In genomic region chr10:47325303-47326291, GRCh38 we compare ENCODE assay signal across 25 cellular contexts. TPM values are rescaled to one million over a fixed set of nuclear protein-coding genes. Genes with fewer than 3 reads are reported as not detected.
DNase-seq lines count a peak whose midpoint lies in the region; ATAC-seq and TF ChIP-seq lines count a peak whose summit lies in the region.
"Had no signal": no experiment of that assay in that cellular context is flagged by ENCODE, and none has a peak within 500 bp of the region (broad histone marks: within the 10 kb centered on the region; RNA-seq: fewer than 3 reads in every experiment).

No MANE protein-coding gene starts in this region.

- no peak overlapping the region for H3K4me3 Mint-ChIP-seq in chondrocyte (ENCODE audit: unreplicated experiment)
- H3K4me3 Mint-ChIP-seq: CD4-positive, alpha-beta T cell had no signal

- H3K79me1 ChIP-seq in neuronal stem cell (ENCODE audit: low read depth, low read length), result no peaks in the 10 kb centered on the region

- H3K4me2 ChIP-seq in neuronal stem cell (ENCODE audit: insufficient read depth, low read length, poor library complexity, severe bottlenecking), result no peak overlapping the region

- peak; percentile 71 for DNase-seq in cardiac septum (ENCODE audit: low spot score)
- DNase-seq in left cardiac atrium, result no peak
- DNase-seq in chondrocyte (ENCODE audit: low spot score), result peak; percentile 69
- DNase-seq in neuronal stem cell (ENCODE audit: low spot score), result no peak
- no peak for DNase-seq in G401 (ENCODE audit: low spot score)
- DNase-seq: CD4-positive, alpha-beta T cell; COR-L47; DMS79 treated with DMSO at 0.1 percent for 48 hours; GM23248; Kasumi-1; NCI-H1694; NCI-H2081; NCI-H2171 treated with DMSO at 0.1 percent for 48 hours; NCI-H446; NCI-H526; Peyer's patch; SJCRH30 had no signal

- WGBS in neuronal stem cell (ENCODE audit: extremely low coverage in 2 of 2, insufficient read length in 2 of 2, insufficient replicate concordance in 1 of 2), 2 donors, result no CpG with 5 or more reads among the region's 30 CpGs

- peak overlapping the region; percentile 2 for H3K18ac ChIP-seq in neuronal stem cell (ENCODE audit: low read length)

- peaks cover 24% of the 10 kb centered on the region for H3K27me3 Mint-ChIP-seq in chondrocyte (ENCODE audit: low read depth)

- no peak overlapping the region for H2BK15ac ChIP-seq in neuronal stem cell (ENCODE audit: low read length)

- no peak overlapping the region for H2BK120ac ChIP-seq in neuronal stem cell (ENCODE audit: low read depth, low read length)

- no peak for TF ChIP-seq CTCF in chondrocyte (IDR thresholded peaks at IDR 0.05)

- H3K9ac ChIP-seq in neuronal stem cell (ENCODE audit: low read depth, low read length, poor library complexity), result no peak overlapping the region
- H3K9ac ChIP-seq: GM23248 had no signal

- H3K23ac ChIP-seq in neuronal stem cell (ENCODE audit: low read depth, low read length, poor library complexity), result peak overlapping the region; percentile 12

- no peaks in the 10 kb centered on the region for H3K36me3 Mint-ChIP-seq in chondrocyte (ENCODE audit: low read depth)

- no peak overlapping the region for H4K91ac ChIP-seq in neuronal stem cell (ENCODE audit: low read depth, low read length, poor library complexity)

- no peaks in the 10 kb centered on the region for H3K9me3 ChIP-seq in neuronal stem cell (replicated peaks in 1 of 2; ENCODE audit: control insufficient read depth in 2 of 2, insufficient read depth in 1 of 2, low read depth in 1 of 2, low read length in 2 of 2)
- H3K9me3 ChIP-seq: HAP-1, Peyer's patch, SJCRH30 had no signal

- H3K36me3 ChIP-seq in neuronal stem cell (replicated peaks in 1 of 2; ENCODE audit: control insufficient read depth in 2 of 2, insufficient read depth in 2 of 2, low read length in 2 of 2), result no peaks in the 10 kb centered on the region
- H3K36me3 ChIP-seq: HAP-1, Peyer's patch, SJCRH30 had no signal

- H2AK5ac ChIP-seq in neuronal stem cell (ENCODE audit: low read depth, low read length), result no peak overlapping the region

- H3K4me1 ChIP-seq in neuronal stem cell (ENCODE audit: control insufficient read depth in 2 of 2, insufficient read depth in 1 of 2, low read depth in 1 of 2, low read length in 2 of 2), result peaks cover 0 to 3% of the 10 kb centered on the region in 2 donors
- H3K4me1 ChIP-seq: HAP-1, SJCRH30 had no signal

- no peak overlapping the region for H3K27ac Mint-ChIP-seq in chondrocyte (ENCODE audit: unreplicated experiment)
- H3K27ac Mint-ChIP-seq: CD4-positive, alpha-beta T cell had no signal

- no peak for ATAC-seq in left cardiac atrium
- no peak for ATAC-seq in GM18520 (IDR thresholded peaks at IDR 0.05; ENCODE audit: unreplicated experiment)
- no peak for ATAC-seq in GM21423 (IDR thresholded peaks at IDR 0.05; ENCODE audit: unreplicated experiment)
- ATAC-seq: GM12878 had no signal

- H2BK12ac ChIP-seq in neuronal stem cell (ENCODE audit: low read length), result no peak overlapping the region

- H3K27ac ChIP-seq in neuronal stem cell (replicated peaks; ENCODE audit: low read length), result no peak overlapping the region
- H3K27ac ChIP-seq: GM23248, Peyer's patch, SJCRH30 had no signal

- intact Hi-C loops in cardiac septum (cut with DNase I) (no loop called here), left cardiac atrium (cut with DNase I) (no loop called here)

- H3K4me1 Mint-ChIP-seq in chondrocyte (ENCODE audit: low read depth), result peaks cover 2% of the 10 kb centered on the region

- H3K4ac ChIP-seq in neuronal stem cell (ENCODE audit: low read length), result no peak overlapping the region

- no peaks in the 10 kb centered on the region for H3K9me3 Mint-ChIP-seq in chondrocyte (ENCODE audit: low read depth)
- H3K9me3 Mint-ChIP-seq: CD4-positive, alpha-beta T cell had no signal

- H3K27me3 ChIP-seq in neuronal stem cell (ENCODE audit: control insufficient read depth in 3 of 3, insufficient read depth in 3 of 3, low read depth in 1 of 3, low read length in 3 of 3), result no peaks in the 10 kb centered on the region
- H3K27me3 ChIP-seq: Peyer's patch, SJCRH30 had no signal

- H2BK5ac ChIP-seq in neuronal stem cell (ENCODE audit: low read length), result no peak overlapping the region

- peak overlapping the region; percentile 10 for H3K14ac ChIP-seq in neuronal stem cell (ENCODE audit: low read length)

- in situ Hi-C loops in G401 (cut with HindIII; ENCODE audit: low sequenced_read_pairs), result no loop called here

- H3K4me3 ChIP-seq in neuronal stem cell (ENCODE audit: low read length in 2 of 2), result no peak overlapping the region
- H3K4me3 ChIP-seq: GM12878, GM23248, HAP-1, Peyer's patch, SJCRH30 had no signal

- H4K8ac ChIP-seq in neuronal stem cell (ENCODE audit: low read depth, low read length), result no peak overlapping the region

- H2AFZ ChIP-seq in neuronal stem cell (ENCODE audit: low read length), result no peak overlapping the region
- H2AFZ ChIP-seq: GM23248 had no signal

RNA-seq across cellular contexts. Expression of gene GDF2, which starts 3.3 kb away (rescaled TPM):
- total RNA-seq in cardiac septum, result not detected
- total RNA-seq in left cardiac atrium, result not detected
- not detected in 3 replicates for total RNA-seq in chondrocyte
- polyA plus RNA-seq in neuronal stem cell (2013, experiment 1 of 2), result not detected
- polyA plus RNA-seq in neuronal stem cell (2013, experiment 2 of 2), result not detected
- not detected in 2 replicates for total RNA-seq in G401 (2014; rRNA removed; shearing (Covaris generic))
- total RNA-seq: A673; CD4-positive, alpha-beta T cell; GM12878; GM23248; MCF 10A; OCI-LY7; Peyer's patch; SJCRH30 had no signal
- polyA plus RNA-seq: BJ, GM12878, GM23248 had no signal

RNA-seq across cellular contexts. Expression of gene RBP3, which starts 22.6 kb away (rescaled TPM):
- total RNA-seq in cardiac septum, result not detected
- total RNA-seq in left cardiac atrium, result not detected
- total RNA-seq in chondrocyte, result not detected in 3 replicates
- not detected for polyA plus RNA-seq in neuronal stem cell (2013, experiment 1 of 2)
- polyA plus RNA-seq in neuronal stem cell (2013, experiment 2 of 2), result not detected
- total RNA-seq in G401 (2014; rRNA removed; shearing (Covaris generic)), result not detected in 2 replicates
- total RNA-seq: A673; CD4-positive, alpha-beta T cell; GM12878; GM23248; MCF 10A; OCI-LY7; Peyer's patch; SJCRH30 had no signal
- polyA plus RNA-seq: BJ, GM12878, GM23248 had no signal

RNA-seq across cellular contexts. Expression of gene GDF10, which starts 25.6 kb away (rescaled TPM):
- total RNA-seq in cardiac septum (1.7 TPM), left cardiac atrium (1 to 10 TPM in 1 of 2 donors, under 1 TPM in 1; 0.89 to 1.4 TPM), chondrocyte (0.31 to 3.2 TPM (median 0.67 TPM) in 3 replicates)
- 1.3 TPM for polyA plus RNA-seq in neuronal stem cell (2013, experiment 1 of 2)
- 1.5 TPM for polyA plus RNA-seq in neuronal stem cell (2013, experiment 2 of 2)
- total RNA-seq in G401 (2014; rRNA removed; shearing (Covaris generic)), result not detected in 2 replicates
- total RNA-seq: GM12878, MCF 10A, OCI-LY7, SJCRH30 had no signal
- polyA plus RNA-seq: BJ, GM12878 had no signal

RNA-seq across cellular contexts. Expression of gene ZNF488, which starts 58.5 kb away (rescaled TPM):
- total RNA-seq in cardiac septum, result 0.16 TPM
- not detected for total RNA-seq in left cardiac atrium
- total RNA-seq in chondrocyte, result 0.10 to 1.1 TPM (median 0.17 TPM) in 3 replicates
- 0.01 TPM for polyA plus RNA-seq in neuronal stem cell (2013, experiment 1 of 2)
- 0.01 TPM for polyA plus RNA-seq in neuronal stem cell (2013, experiment 2 of 2)
- total RNA-seq in G401 (2014; rRNA removed; shearing (Covaris generic)), result not detected in 2 replicates
- total RNA-seq: CD4-positive, alpha-beta T cell; GM12878; GM23248 had no signal
- polyA plus RNA-seq: GM12878 had no signal

Comparison
In these comparisons a context has a peak if more than half of its experiments do, and no peak if none do; other contexts are left out.
1. DNase-seq: peak in cardiac septum (single experiment) and chondrocyte (single experiment); none in left cardiac atrium (single experiment), neuronal stem cell (single experiment) and G401 (single experiment).